Comparison of ENCODE assay signal across 8 cellular contexts in the genomic region with DNA sequence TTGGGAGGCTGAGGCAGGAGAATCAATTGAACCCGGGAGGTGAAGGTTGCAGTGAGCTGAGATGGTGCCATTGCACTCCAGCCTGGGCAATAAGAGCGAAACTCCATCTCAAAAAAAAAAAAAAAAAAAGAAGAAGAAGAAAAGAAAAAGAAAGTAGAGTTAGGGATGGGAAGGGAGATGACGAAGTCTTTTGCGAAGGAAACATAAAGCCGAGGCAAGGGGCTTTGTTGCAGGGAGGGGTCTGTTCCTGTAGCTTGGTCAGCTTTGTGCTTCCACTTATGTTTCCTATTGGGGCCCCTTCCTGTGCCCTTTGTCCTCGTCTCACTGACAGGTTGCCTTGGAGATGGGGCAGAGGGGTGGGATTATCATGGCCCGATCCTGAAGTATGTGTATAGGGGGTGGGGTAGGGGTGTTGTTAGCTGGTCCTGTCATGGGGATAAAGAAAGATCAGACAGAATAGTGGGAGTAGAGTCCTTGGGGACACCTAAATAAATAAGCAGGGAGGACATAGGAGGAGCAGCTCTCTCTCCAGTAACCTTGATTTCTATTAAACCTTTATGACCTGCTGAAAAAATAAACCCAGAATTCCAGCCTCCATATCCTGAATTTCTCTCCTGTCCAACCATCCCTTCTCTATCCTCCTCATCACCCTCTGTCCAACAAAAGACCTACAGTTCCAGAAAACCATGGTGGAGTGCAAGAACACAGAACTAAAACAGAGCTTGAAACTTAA. TPM values are rescaled to one million over a fixed set of nuclear protein-coding genes. Genes with fewer than 3 reads are reported as not detected.
A peak's percentile ranks its signal among the peaks of the same experiment; 100 is the strongest.
DNase-seq lines count a peak whose midpoint lies in the region; ATAC-seq and TF ChIP-seq lines count a peak whose summit lies in the region.

No MANE protein-coding gene starts in this region.

- H3K4me3 ChIP-seq in cardiac muscle cell, result peak overlapping the region; percentile 3
- peak overlapping the region; percentile 6 to 90; a peak in 3 of 4 replicates for H3K4me3 ChIP-seq in Panc1 (ENCODE audit: low read depth in 2 of 2, low read length in 2 of 2)
- peak overlapping the region; percentile 11 for H3K4me3 ChIP-seq in ectodermal cell (ENCODE audit: insufficient read depth, low read depth, low read length)
- no peak overlapping the region for H3K4me3 ChIP-seq in parathyroid adenoma (ENCODE audit: low read depth, low read length)

- peak overlapping the region; percentile 92 for H2AFZ ChIP-seq in parathyroid adenoma

- POLR2A ChIA-PET in Panc1 (lab: Charles Lee), result interaction anchor here (0.7 to 1.7 kb wide), 4 partner anchors 15 to 160 kb away, joined by 3 to 6 read pairs (median 4); no protein-coding TSS in a partner anchor

- in situ Hi-C loops in Panc1 (cut with HindIII; ENCODE audit: low pct_unique_long_range_greater_than_20kb, low sequenced_read_pairs), result no loop called here

- no TSS peak for BruUV-seq in Panc1 (replicated peaks; lab: Mats Ljungman, UMichigan)

- TF ChIP-seq CTCF in cardiac muscle cell (IDR thresholded peaks at IDR 0.05; ENCODE audit: low read depth, low read length) (no peak), Panc1 (IDR thresholded peaks at IDR 0.05) (no peak), parathyroid adenoma (IDR thresholded peaks at IDR 0.05) (no peak)

- H3K9me3 ChIP-seq in cardiac muscle cell (ENCODE audit: low read depth) (no peaks in the 10 kb centered on the region), Panc1 (ENCODE audit: control insufficient read depth, insufficient read depth, low read depth, low read length) (no peaks in the 10 kb centered on the region), ectodermal cell (ENCODE audit: control insufficient read depth, low read length) (no peaks in the 10 kb centered on the region), parathyroid adenoma (ENCODE audit: control insufficient read depth, low read length) (no peaks in the 10 kb centered on the region)

- no peak for ATAC-seq in Panc1
- no peak for ATAC-seq in HG03095 (IDR thresholded peaks at IDR 0.05; ENCODE audit: unreplicated experiment)
- no peak for ATAC-seq in GM21447 (IDR thresholded peaks at IDR 0.05; ENCODE audit: unreplicated experiment)

- CTCF ChIA-PET in Panc1 (lab: Charles Lee), result no interaction called here

- intact Hi-C loops in cardiac septum (cut with DNase I) (loop anchor here (5.0 kb wide), 1 partner anchor 60 kb away; the partner anchor contains the start of gene VARS1), Panc1 (cut with micrococcal nuclease; ENCODE audit: unreplicated experiment) (loop anchor here (10.0 kb wide), 1 partner anchor 97 kb away; no protein-coding TSS in a partner anchor)

- DNase-seq in cardiac muscle cell (ENCODE audit: low read depth in 1 of 2, low spot score in 1 of 2), result peak; percentile 31 to 55
- no peak for DNase-seq in cardiac septum (ENCODE audit: low spot score)
- no peak for DNase-seq in Panc1 (ENCODE audit: low read depth, low spot score)
- no peak for DNase-seq in NCI-H2171 treated with DMSO at 0.1 percent for 48 hours (lab: John Stamatoyannopoulos, UW)

- H3K36me3 ChIP-seq in cardiac muscle cell (peaks cover 11% of the 10 kb centered on the region), Panc1 (ENCODE audit: control insufficient read depth, insufficient read depth, low read length) (peaks cover 16% of the 10 kb centered on the region), ectodermal cell (ENCODE audit: control insufficient read depth, insufficient read depth, low read length) (peaks cover 15% of the 10 kb centered on the region), parathyroid adenoma (ENCODE audit: control insufficient read depth, insufficient read depth, low read length) (no peaks in the 10 kb centered on the region)

- no peaks in the 10 kb centered on the region for H3K79me2 ChIP-seq in parathyroid adenoma

- WGBS in ectodermal cell, 2 experiments, result 31 to 33% methylated on average over 7 of the region's 7 CpGs

- H3K27ac ChIP-seq in cardiac muscle cell (peak overlapping the region; percentile 87), Panc1 (ENCODE audit: low read length) (peak overlapping the region; percentile 100), ectodermal cell (ENCODE audit: insufficient read depth, low read depth, low read length, poor library complexity, severe bottlenecking) (peak overlapping the region; percentile 91), parathyroid adenoma (peak overlapping the region; percentile 84)

- H3K27me3 ChIP-seq in cardiac muscle cell, result no peaks in the 10 kb centered on the region
- H3K27me3 ChIP-seq in Panc1 (ENCODE audit: control insufficient read depth, insufficient read depth, low read length), result no peaks in the 10 kb centered on the region
- H3K27me3 ChIP-seq in ectodermal cell (ENCODE audit: control insufficient read depth, insufficient read depth, low read length, poor library complexity, severe bottlenecking), result no peaks in the 10 kb centered on the region
- no peaks in the 10 kb centered on the region for H3K27me3 ChIP-seq in parathyroid adenoma (ENCODE audit: control insufficient read depth, insufficient read depth, low read length)

- H3K9ac ChIP-seq in parathyroid adenoma, result no peak overlapping the region

- peak overlapping the region; percentile 8 for H3K4me2 ChIP-seq in parathyroid adenoma (ENCODE audit: low read length)

- H3K4me1 ChIP-seq in cardiac muscle cell (ENCODE audit: low read depth), result peaks cover 31% of the 10 kb centered on the region
- H3K4me1 ChIP-seq in Panc1 (ENCODE audit: control insufficient read depth, insufficient read depth, low read length), result peaks cover 48% of the 10 kb centered on the region
- peaks cover 34% of the 10 kb centered on the region for H3K4me1 ChIP-seq in ectodermal cell (ENCODE audit: control insufficient read depth, insufficient read depth, low read length)
- peaks cover 9% of the 10 kb centered on the region for H3K4me1 ChIP-seq in parathyroid adenoma

RNA-seq across cellular contexts. Expression of gene CLIC1, which starts 1.2 kb away (rescaled TPM):
- total RNA-seq in cardiac muscle cell, result 226 and 274 TPM in 2 replicates
- 318 and 326 TPM in 2 replicates for polyA plus RNA-seq in cardiac muscle cell
- 131 TPM for total RNA-seq in cardiac septum
- total RNA-seq in Panc1 (2021; ENCODE audit: unreplicated experiment), result 583 TPM
- polyA plus RNA-seq in Panc1 (2012; ENCODE audit: insufficient read length), result 576 TPM
- polyA plus RNA-seq in ectodermal cell (2013, experiment 1 of 4), result 259 TPM
- polyA plus RNA-seq in ectodermal cell (2013, experiment 2 of 4), result 256 TPM
- 192 TPM for polyA plus RNA-seq in ectodermal cell (2013, experiment 3 of 4)
- 213 TPM for polyA plus RNA-seq in ectodermal cell (2013, experiment 4 of 4)

RNA-seq across cellular contexts. Expression of gene MSH5, which starts 2.3 kb away (rescaled TPM):
- 6.6 and 39.4 TPM in 2 replicates for total RNA-seq in cardiac muscle cell
- 7.4 and 16.4 TPM in 2 replicates for polyA plus RNA-seq in cardiac muscle cell
- 1.7 TPM for total RNA-seq in cardiac septum
- 38.1 TPM for total RNA-seq in Panc1 (2021; ENCODE audit: unreplicated experiment)
- 13.2 TPM for polyA plus RNA-seq in Panc1 (2012; ENCODE audit: insufficient read length)
- polyA plus RNA-seq in ectodermal cell (2013, experiment 1 of 4), result 51.6 TPM
- 46.9 TPM for polyA plus RNA-seq in ectodermal cell (2013, experiment 2 of 4)
- 34.1 TPM for polyA plus RNA-seq in ectodermal cell (2013, experiment 3 of 4)
- 44.3 TPM for polyA plus RNA-seq in ectodermal cell (2013, experiment 4 of 4)

RNA-seq across cellular contexts. Expression of gene DDAH2, which starts 8.4 kb away (rescaled TPM):
- total RNA-seq in cardiac muscle cell (134 and 138 TPM in 2 replicates), cardiac septum (69.9 TPM), Panc1 (2021; ENCODE audit: unreplicated experiment) (104 TPM)
- 154 and 170 TPM in 2 replicates for polyA plus RNA-seq in cardiac muscle cell
- 182 TPM for polyA plus RNA-seq in Panc1 (2012; ENCODE audit: insufficient read length)
- polyA plus RNA-seq in ectodermal cell (2013, experiment 1 of 4), result 203 TPM
- polyA plus RNA-seq in ectodermal cell (2013, experiment 2 of 4), result 191 TPM
- polyA plus RNA-seq in ectodermal cell (2013, experiment 3 of 4), result 156 TPM
- polyA plus RNA-seq in ectodermal cell (2013, experiment 4 of 4), result 173 TPM

RNA-seq across cellular contexts. Expression of gene MPIG6B, which starts 14.3 kb away (rescaled TPM):
- total RNA-seq in cardiac muscle cell, result not detected in 2 replicates
- polyA plus RNA-seq in cardiac muscle cell, result not detected in 2 replicates
- 0.24 TPM for total RNA-seq in cardiac septum
- total RNA-seq in Panc1 (2021; ENCODE audit: unreplicated experiment), result not detected
- 0.41 TPM for polyA plus RNA-seq in Panc1 (2012; ENCODE audit: insufficient read length)
- polyA plus RNA-seq in ectodermal cell (2013, experiment 1 of 4), result not detected
- polyA plus RNA-seq in ectodermal cell (2013, experiment 2 of 4), result not detected
- polyA plus RNA-seq in ectodermal cell (2013, experiment 3 of 4), result not detected
- polyA plus RNA-seq in ectodermal cell (2013, experiment 4 of 4), result not detected

RNA-seq across cellular contexts. Expression of gene LY6G6C, which starts 15.9 kb away (rescaled TPM):
- total RNA-seq in cardiac muscle cell (not detected in 2 replicates), cardiac septum (not detected), Panc1 (2021; ENCODE audit: unreplicated experiment) (0.23 TPM)
- 0.24 TPM in 1 of 2 replicates, not detected in the other for polyA plus RNA-seq in cardiac muscle cell
- polyA plus RNA-seq in Panc1 (2012; ENCODE audit: insufficient read length), result not detected
- polyA plus RNA-seq in ectodermal cell (2013, experiment 1 of 4), result 1.00 TPM
- polyA plus RNA-seq in ectodermal cell (2013, experiment 2 of 4), result 0.78 TPM
- polyA plus RNA-seq in ectodermal cell (2013, experiment 3 of 4), result 0.64 TPM
- 0.77 TPM for polyA plus RNA-seq in ectodermal cell (2013, experiment 4 of 4)

Comparison
In these comparisons a context has a peak if more than half of its experiments do, and no peak if none do; other contexts are left out.
1. DNase-seq: peak in cardiac muscle cell (2 of 2); none in cardiac septum (single experiment), Panc1 (single experiment) and NCI-H2171 treated with DMSO at 0.1 percent for 48 hours (single experiment).
2. Peak in every context shown above with its lines, with median percentiles within 50 percentile points of each other: H3K27ac ChIP-seq.